ENCODE assay signal across 8 cellular contexts in the genomic region with DNA sequence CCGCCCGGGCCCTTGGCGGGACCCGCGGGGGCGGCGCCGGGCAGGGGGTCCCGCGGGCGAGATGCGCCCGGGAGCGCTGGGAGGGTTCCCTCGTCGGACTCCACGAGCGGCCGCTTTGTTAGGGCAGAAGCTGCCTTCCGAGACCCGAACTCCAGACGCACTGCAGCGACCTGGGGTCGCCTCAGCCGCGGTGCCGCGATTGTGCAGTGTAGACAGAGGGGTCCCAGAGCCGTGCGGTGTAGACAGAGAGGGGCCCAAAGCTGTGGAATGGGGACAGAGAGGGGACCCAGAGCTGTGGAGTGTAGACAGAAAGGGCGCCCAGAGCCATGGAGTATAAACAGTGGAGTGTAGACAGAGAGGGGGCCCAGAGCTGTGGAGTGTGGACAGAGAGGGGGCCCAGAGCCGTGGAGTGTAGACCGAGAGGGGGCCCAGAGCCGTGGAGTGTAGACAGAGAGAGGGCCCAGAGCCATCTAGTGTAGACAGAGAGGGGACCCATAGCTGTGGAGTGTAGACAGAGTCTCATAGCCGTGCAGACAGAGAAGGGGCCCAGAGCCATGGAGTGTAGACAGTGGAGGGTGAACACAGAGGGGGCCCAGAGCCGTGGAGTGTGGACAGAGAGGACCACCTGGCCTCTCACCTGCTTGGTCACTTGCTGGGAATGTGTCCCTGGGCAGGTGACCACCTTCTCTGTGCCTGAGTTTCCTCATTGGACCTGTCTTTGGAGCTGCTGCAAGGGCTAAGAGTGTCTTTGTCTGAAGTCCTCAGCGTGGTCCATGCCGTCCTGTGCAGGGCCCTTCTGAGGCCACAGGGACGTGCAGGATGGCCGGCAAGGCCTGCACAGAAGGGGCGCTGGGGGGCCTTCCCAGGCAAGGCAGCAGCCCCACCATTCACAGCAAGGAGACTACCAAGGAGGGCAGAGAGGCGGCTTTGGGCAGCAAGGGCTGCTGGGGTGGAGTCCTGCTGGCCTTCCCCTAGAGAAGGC. TPM values are rescaled to one million over a fixed set of nuclear protein-coding genes. Genes with fewer than 3 reads are reported as not detected.
DNase-seq lines count a peak whose midpoint lies in the region; ATAC-seq and TF ChIP-seq lines count a peak whose summit lies in the region.

No MANE protein-coding gene starts in this region.

- no peaks in the 10 kb centered on the region for H3F3A ChIP-seq in DOHH2 (ENCODE audit: control insufficient read depth, insufficient read depth)

- H3K27ac ChIP-seq in DOHH2 (ENCODE audit: low read depth, low read length) (no peak overlapping the region), Peyer's patch (peak overlapping the region; percentile 5 to 97 (median 62))
- peak overlapping the region; percentile 14 for H3K27ac ChIP-seq in effector memory CD4-positive, alpha-beta T cell (ENCODE audit: insufficient read depth, low read length, poor library complexity, severe bottlenecking)

- ATAC-seq in natural killer cell treated with Interleukin-12 subunit alpha and Interleukin-12 subunit beta and Interleukin-15 and Interleukin-18, amount 100 ng/mL, for 72 hours, result no peak
- ATAC-seq in GM21390 (IDR thresholded peaks at IDR 0.05; ENCODE audit: unreplicated experiment), result no peak

- H3K79me2 ChIP-seq in DOHH2 (ENCODE audit: control insufficient read depth, low read length), result no peaks in the 10 kb centered on the region

- DNase-seq in Peyer's patch (peak in 2 of 3 donors; percentile 52 to 63), NCI-H146 treated with DMSO at 0.1 percent for 48 hours (lab: John Stamatoyannopoulos, UW; ENCODE audit: unreplicated experiment) (no peak), NCI-H2196 treated with DMSO at 0.1 percent for 48 hours (lab: John Stamatoyannopoulos, UW; ENCODE audit: unreplicated experiment) (no peak), occipital lobe (lab: John Stamatoyannopoulos, UW) (no peak)
- DNase-seq in effector memory CD4-positive, alpha-beta T cell, result no peak
- no peak for DNase-seq in natural killer cell treated with Interleukin-12 subunit alpha and Interleukin-12 subunit beta and Interleukin-15 and Interleukin-18, amount 100 ng/mL, for 72 hours (ENCODE audit: low spot score)

- H3K4me1 ChIP-seq in DOHH2 (ENCODE audit: control insufficient read depth, low read length) (peaks cover 10% of the 10 kb centered on the region), Peyer's patch (peaks cover 0 to 22% (median 7%) of the 10 kb centered on the region in 4 donors)
- peaks cover 12% of the 10 kb centered on the region for H3K4me1 ChIP-seq in effector memory CD4-positive, alpha-beta T cell (ENCODE audit: control insufficient read depth, insufficient read depth, low read length, poor library complexity, severe bottlenecking)

- peaks cover 0 to 7% of the 10 kb centered on the region in 2 donors for H3K27me3 Mint-ChIP-seq in natural killer cell treated with Interleukin-12 subunit alpha and Interleukin-12 subunit beta and Interleukin-15 and Interleukin-18, amount 100 ng/mL, for 72 hours

- no peak overlapping the region for H3K27ac Mint-ChIP-seq in natural killer cell treated with Interleukin-12 subunit alpha and Interleukin-12 subunit beta and Interleukin-15 and Interleukin-18, amount 100 ng/mL, for 72 hours

- no peaks in the 10 kb centered on the region for H3K9me2 ChIP-seq in DOHH2 (replicated peaks; ENCODE audit: control insufficient read depth, low read length)

- H3K27me3 ChIP-seq in DOHH2 (ENCODE audit: control insufficient read depth, low read length) (peaks cover 44% of the 10 kb centered on the region), Peyer's patch (no peaks in the 10 kb centered on the region)
- no peaks in the 10 kb centered on the region for H3K27me3 ChIP-seq in effector memory CD4-positive, alpha-beta T cell (replicated peaks; ENCODE audit: control insufficient read depth, insufficient read depth, low read length, poor library complexity, severe bottlenecking)

- H4K20me1 ChIP-seq in DOHH2 (ENCODE audit: control insufficient read depth, insufficient read depth, low read depth, low read length), result no peaks in the 10 kb centered on the region

- H3K4me2 ChIP-seq in DOHH2 (ENCODE audit: low read length), result peak overlapping the region; percentile 43

- no peaks in the 10 kb centered on the region for H3K9me3 Mint-ChIP-seq in natural killer cell treated with Interleukin-12 subunit alpha and Interleukin-12 subunit beta and Interleukin-15 and Interleukin-18, amount 100 ng/mL, for 72 hours

- no peak for TF ChIP-seq POLR2A in Peyer's patch (IDR thresholded peaks at IDR 0.05)

- no peaks in the 10 kb centered on the region for H3K36me3 ChIP-seq in DOHH2 (ENCODE audit: control insufficient read depth, low read length)
- H3K36me3 ChIP-seq in Peyer's patch, result no peaks in the 10 kb centered on the region
- H3K36me3 ChIP-seq in effector memory CD4-positive, alpha-beta T cell (ENCODE audit: control insufficient read depth, insufficient read depth, low read length), result no peaks in the 10 kb centered on the region

- no peaks in the 10 kb centered on the region for H3K9me3 ChIP-seq in DOHH2 (ENCODE audit: control insufficient read depth, insufficient read depth, low read length)
- H3K9me3 ChIP-seq in Peyer's patch, result no peaks in the 10 kb centered on the region
- H3K9me3 ChIP-seq in effector memory CD4-positive, alpha-beta T cell (ENCODE audit: control insufficient read depth, low read length), result no peaks in the 10 kb centered on the region

- peaks cover 13 to 14% of the 10 kb centered on the region in 2 donors for H3K4me1 Mint-ChIP-seq in natural killer cell treated with Interleukin-12 subunit alpha and Interleukin-12 subunit beta and Interleukin-15 and Interleukin-18, amount 100 ng/mL, for 72 hours (ENCODE audit: low read depth in 2 of 2)

- no peak for TF ChIP-seq CTCF in DOHH2 (IDR thresholded peaks at IDR 0.05; ENCODE audit: low read depth, low read length, poor library complexity, severe bottlenecking)
- TF ChIP-seq CTCF in Peyer's patch (IDR thresholded peaks at IDR 0.05), result no peak

- no peaks in the 10 kb centered on the region for H3K36me3 Mint-ChIP-seq in natural killer cell treated with Interleukin-12 subunit alpha and Interleukin-12 subunit beta and Interleukin-15 and Interleukin-18, amount 100 ng/mL, for 72 hours

- peak overlapping the region; percentile 64 for H3K4me3 Mint-ChIP-seq in natural killer cell treated with Interleukin-12 subunit alpha and Interleukin-12 subunit beta and Interleukin-15 and Interleukin-18, amount 100 ng/mL, for 72 hours

- H3K4me3 ChIP-seq in DOHH2 (ENCODE audit: low read length) (peak overlapping the region; percentile 47), Peyer's patch (peak overlapping the region; percentile 71 to 91 (median 76))
- H3K4me3 ChIP-seq in effector memory CD4-positive, alpha-beta T cell (ENCODE audit: insufficient read depth, low read depth, low read length, poor library complexity, severe bottlenecking), result peak overlapping the region; percentile 26

RNA-seq across cellular contexts. Expression of a gene that starts 0.9 kb away (rescaled TPM):
- total RNA-seq in Peyer's patch, result 10 to 100 TPM; 24.3 to 36.5 (median 35.3) TPM
- total RNA-seq in natural killer cell treated with Interleukin-12 subunit alpha and Interleukin-12 subunit beta and Interleukin-15 and Interleukin-18, amount 100 ng/mL, for 72 hours, result 1 to 10 TPM; 1.9 to 7.0 TPM
- total RNA-seq in occipital lobe, result 68.8 TPM

RNA-seq across cellular contexts. Expression of a gene that starts 44.7 kb away (rescaled TPM):
- total RNA-seq in Peyer's patch (1 to 10 TPM in 3 of 4 donors, under 1 TPM in 1; 0.35 to 2.5 (median 1.5) TPM), occipital lobe (5.9 TPM)
- 1 to 10 TPM; 1.8 to 2.0 TPM for total RNA-seq in natural killer cell treated with Interleukin-12 subunit alpha and Interleukin-12 subunit beta and Interleukin-15 and Interleukin-18, amount 100 ng/mL, for 72 hours

Comparison
In these comparisons a context has a peak if more than half of its experiments do, and no peak if none do; other contexts are left out.
1. H3K4me3 ChIP-seq: peak in every context shown above with its lines; median percentile 76 in Peyer's patch; 47 in DOHH2; 26 in effector memory CD4-positive, alpha-beta T cell.
2. DNase-seq: peak in Peyer's patch (2 of 3); none in effector memory CD4-positive, alpha-beta T cell (0 of 3), natural killer cell treated with Interleukin-12 subunit alpha and Interleukin-12 subunit beta and Interleukin-15 and Interleukin-18, amount 100 ng/mL, for 72 hours (single experiment), NCI-H146 treated with DMSO at 0.1 percent for 48 hours (single experiment), NCI-H2196 treated with DMSO at 0.1 percent for 48 hours (single experiment) and occipital lobe (single experiment).